ENCODE assay signal across 17 cellular contexts in the genomic region with DNA sequence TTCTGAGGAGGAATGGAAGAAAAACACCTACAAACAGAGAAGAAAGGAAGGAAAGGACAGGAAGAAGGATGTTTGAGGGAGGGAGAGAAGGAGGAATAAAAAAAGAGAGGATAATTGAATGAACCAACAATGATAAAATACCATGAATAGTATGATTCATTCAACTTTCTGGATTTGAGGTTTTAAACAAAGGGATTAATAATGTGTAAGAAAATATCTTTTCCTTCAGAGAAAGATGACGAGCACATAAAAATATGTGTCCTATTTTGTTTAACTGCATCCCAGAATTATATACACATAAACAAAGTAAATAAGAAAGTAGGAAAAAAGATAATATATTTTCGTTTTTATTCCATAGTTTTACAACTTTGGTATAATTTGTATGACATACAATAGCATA.
A peak's percentile ranks its signal among the peaks of the same experiment; 100 is the strongest.
DNase-seq lines count a peak whose midpoint lies in the region; ATAC-seq and TF ChIP-seq lines count a peak whose summit lies in the region.
"Had no signal": no experiment of that assay in that cellular context is flagged by ENCODE, and none has a peak within 500 bp of the region (broad histone marks: within the 10 kb centered on the region; RNA-seq: fewer than 3 reads in every experiment).

No MANE protein-coding gene starts in this region.

- H3K4me2 ChIP-seq in GM23248 (ENCODE audit: unreplicated experiment) (peak overlapping the region; percentile 18), SK-N-SH (0 out of 2 replicates have a peak overlapping the region, but pooled peaks have one; percentile 3)
- H3K4me2 ChIP-seq: BLaER1 treated with 17β-estradiol and CSF1 and Interleukin-3, amounts not matched to agents 10 nM and 100 nM had no signal

- H3K27ac ChIP-seq in GM23248 (peak overlapping the region; percentile 18), SK-N-SH (ENCODE audit: low read depth in 2 of 2, low read length in 1 of 2) (peak overlapping the region in 1 of 2 experiments; percentile 28; a peak in 2 of 4 replicates)
- H3K27ac ChIP-seq: BLaER1 treated with 17β-estradiol and CSF1 and Interleukin-3, amounts not matched to agents 10 nM and 100 nM had no signal

- H4K20me1 ChIP-seq in GM23248 (ENCODE audit: insufficient read depth) (no peaks in the 10 kb centered on the region), SK-N-SH (ENCODE audit: insufficient read depth) (no peaks in the 10 kb centered on the region)
- H4K20me1 ChIP-seq: BLaER1 treated with 17β-estradiol and CSF1 and Interleukin-3, amounts not matched to agents 10 nM and 100 nM had no signal

- H3K27me3 ChIP-seq in GM23248 (replicated peaks; ENCODE audit: insufficient read depth) (no peaks in the 10 kb centered on the region), SK-N-SH (ENCODE audit: insufficient read depth) (no peaks in the 10 kb centered on the region)
- H3K27me3 ChIP-seq: BLaER1 treated with 17β-estradiol and CSF1 and Interleukin-3, amounts not matched to agents 10 nM and 100 nM had no signal

- H3F3A ChIP-seq in GM23248 (ENCODE audit: insufficient read depth) (peaks cover 12% of the 10 kb centered on the region; the same call in 1 of the 2 replicates), SK-N-SH (replicated peaks; ENCODE audit: insufficient read depth) (no peaks in the 10 kb centered on the region)

- H3K4me1 ChIP-seq in GM23248 (ENCODE audit: insufficient read depth): peaks cover 21% of the 10 kb centered on the region
- peaks cover 0 to 11% of the 10 kb centered on the region in 2 experiments; a peak in 1 of 4 replicates for H3K4me1 ChIP-seq in SK-N-SH (ENCODE audit: control insufficient read depth in 1 of 2, insufficient read depth in 2 of 2, low read depth in 1 of 2, low read length in 1 of 2)
- H3K4me1 ChIP-seq: BLaER1 treated with 17β-estradiol and CSF1 and Interleukin-3, amounts not matched to agents 10 nM and 100 nM; HAP-1 had no signal

- H3K36me3 ChIP-seq in GM23248 (ENCODE audit: low read depth) (no peaks in the 10 kb centered on the region), SK-N-SH (replicated peaks in 1 of 2; ENCODE audit: control insufficient read depth in 1 of 2, insufficient read depth in 2 of 2, low read length in 1 of 2) (no peaks in the 10 kb centered on the region)
- H3K36me3 ChIP-seq: BLaER1 treated with 17β-estradiol and CSF1 and Interleukin-3, amounts not matched to agents 10 nM and 100 nM; HAP-1 had no signal

- no peaks in the 10 kb centered on the region for H3K79me2 ChIP-seq in GM23248 (ENCODE audit: insufficient read depth)
- H3K79me2 ChIP-seq in SK-N-SH (ENCODE audit: insufficient read depth): no peaks in the 10 kb centered on the region

- in situ Hi-C loops in GM23248 (cut with MboI): no loop called here

- 7 to 10% methylated on average over 2 of the region's 2 CpGs for WGBS in GM23248 (ENCODE audit: low coverage in 1 of 2, low lambda C conversion rate in 2 of 2, missing lambda C conversion rate in 2 of 2), 2 experiments
- WGBS in SK-N-SH (ENCODE audit: low lambda C conversion rate): 19% methylated on average over 2 of the region's 2 CpGs

- no peaks in the 10 kb centered on the region for H3K9me3 ChIP-seq in GM23248 (ENCODE audit: low read depth)
- H3K9me3 ChIP-seq in SK-N-SH: no peaks in the 10 kb centered on the region
- H3K9me3 ChIP-seq: BLaER1 treated with 17β-estradiol and CSF1 and Interleukin-3, amounts not matched to agents 10 nM and 100 nM; HAP-1 had no signal

- H2AFZ ChIP-seq in GM23248: peak overlapping the region; percentile 73
- H2AFZ ChIP-seq in SK-N-SH (ENCODE audit: low read depth): no peak overlapping the region

- POLR2A ChIA-PET in SK-N-SH (lab: Yijun Ruan, JAX) (no interaction called here), GM10248 (lab: Yijun Ruan, JAX) (no interaction called here)

- peak overlapping the region; percentile 15; the same call in 1 of the 2 replicates for H3K4me3 ChIP-seq in GM23248
- H3K4me3 ChIP-seq in SK-N-SH (ENCODE audit: low read depth in 2 of 2, low read length in 1 of 2): no peak overlapping the region
- no peak overlapping the region for H3K4me3 ChIP-seq in fibroblast of pulmonary artery (replicated peaks; ENCODE audit: low read depth, low read length)
- H3K4me3 ChIP-seq: BLaER1 treated with 17β-estradiol and CSF1 and Interleukin-3, amounts not matched to agents 10 nM and 100 nM; HAP-1; K562 had no signal

- CTCF ChIA-PET in SK-N-SH (lab: Yijun Ruan, JAX): no interaction called here
- CTCF ChIA-PET in GM10248 (lab: Yijun Ruan, JAX): interaction anchor here (1.6 kb wide), 1 partner anchor 10 kb away, joined by 4 read pairs; no protein-coding TSS in a partner anchor

- TF ChIP-seq EP300 in SK-N-SH (IDR thresholded peaks at IDR 0.05; ENCODE audit: borderline replicate concordance in 1 of 2, low read depth in 1 of 2, low read length in 1 of 2): no peak

- DNase-seq in GM23248 (peak; percentile 29), SK-N-SH (no peak), fibroblast of pulmonary artery (ENCODE audit: low read depth) (peak; percentile 11), GM10248 (ENCODE audit: extremely low spot score) (no peak)
- DNase-seq: CD4-positive, CD25-positive, alpha-beta regulatory T cell; CD8-positive, alpha-beta memory T cell; COR-L47; DMS 273 treated with DMSO at 0.1 percent for 48 hours; DMS53; DND-41; GDM1; IMR-90 had no signal

- H3K9ac ChIP-seq in GM23248 (no peak overlapping the region), SK-N-SH (no peak overlapping the region)
- H3K9ac ChIP-seq: BLaER1 treated with 17β-estradiol and CSF1 and Interleukin-3, amounts not matched to agents 10 nM and 100 nM had no signal

- ATAC-seq in GM18909 (IDR thresholded peaks at IDR 0.05; ENCODE audit: poor library complexity, unreplicated experiment) (no peak), HG02870 (IDR thresholded peaks at IDR 0.05; ENCODE audit: unreplicated experiment) (no peak)
- ATAC-seq: K562 had no signal

- no peak for TF ChIP-seq RAD21 in SK-N-SH (IDR thresholded peaks at IDR 0.05; ENCODE audit: low read length)

- no peak for TF ChIP-seq CTCF in SK-N-SH (IDR thresholded peaks at IDR 0.05)
- TF ChIP-seq CTCF in fibroblast of pulmonary artery (IDR thresholded peaks at IDR 0.05; ENCODE audit: low read length, missing control alignments): no peak
- TF ChIP-seq CTCF in GM10248 (IDR thresholded peaks at IDR 0.05; ENCODE audit: control extremely low read depth, extremely low read depth, low read depth, missing control alignments): no peak

- no peaks in the 10 kb centered on the region for H3K9me2 ChIP-seq in GM23248 (ENCODE audit: insufficient read depth)
- H3K9me2 ChIP-seq in SK-N-SH: no peaks in the 10 kb centered on the region

TF ChIP-seq in SK-N-SH, 30 proteins besides CTCF, POLR2A, EP300 and RAD21:
- TF ChIP-seq JUND (IDR thresholded peaks at IDR 0.05): peak; percentile 12; the same call in 1 of the 2 replicates
- TF ChIP-seq TCF12 (IDR thresholded peaks at IDR 0.05): peak; percentile 19; the same call in 1 of the 2 replicates
- no peak for TF ChIP-seq EZH2phosphoT487 (IDR thresholded peaks at IDR 0.05; ENCODE audit: borderline replicate concordance, low read depth)
- TF ChIP-seq ELF1 (IDR thresholded peaks at IDR 0.05): no peak
- peak; percentile 24; the same call in 1 of the 2 replicates for TF ChIP-seq FOSL2 (IDR thresholded peaks at IDR 0.05; ENCODE audit: borderline replicate concordance, low read depth)

Comparison
In these comparisons a context has a peak if more than half of its experiments do, and no peak if none do; other contexts are left out.
1. DNase-seq: peak in GM23248 (single experiment) and fibroblast of pulmonary artery (single experiment); none in SK-N-SH (single experiment) and GM10248 (single experiment).